In the genomic region with DNA sequence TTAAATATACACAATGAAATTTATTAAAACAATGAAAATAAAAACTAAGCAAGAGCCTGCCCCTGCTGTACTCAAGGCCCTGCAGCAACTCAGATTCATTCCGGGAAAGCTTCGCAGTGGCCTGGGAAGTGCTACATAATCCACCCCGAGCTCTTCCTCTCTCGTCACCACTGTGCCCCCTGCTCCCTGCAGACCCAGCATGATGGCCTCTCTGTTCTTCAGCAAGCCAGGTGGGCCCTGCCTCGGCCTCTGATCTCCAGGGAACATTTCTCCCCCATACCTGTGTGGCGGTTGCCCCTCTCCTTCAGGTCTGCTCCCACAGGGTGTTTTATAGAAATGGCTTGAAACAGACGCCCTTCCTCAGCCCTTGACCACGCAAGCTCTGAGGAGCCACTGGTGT, we compare ENCODE assay signal across 16 cellular contexts. TPM values are rescaled to one million over a fixed set of nuclear protein-coding genes. Genes with fewer than 3 reads are reported as not detected.
DNase-seq lines count a peak whose midpoint lies in the region; ATAC-seq lines count a peak whose summit lies in the region.
"Had no signal": no experiment of that assay in that cellular context is flagged by ENCODE, and none has a peak within 500 bp of the region (broad histone marks: within the 10 kb centered on the region; RNA-seq: fewer than 3 reads in every experiment).

No MANE protein-coding gene starts in this region.

- H3K9me3 Mint-ChIP-seq in stimulated activated effector memory CD8-positive, alpha-beta T cell treated with anti-CD3 and anti-CD28 coated beads, Interleukin-12 subunit alpha, Interleukin-12 subunit beta, amount 100 ng/mL, for 72 hours, result no peaks in the 10 kb centered on the region
- H3K9me3 Mint-ChIP-seq in T-helper 2 cell treated with Interferon-gamma antibody and Interleukin-4, amounts not matched to agents 5 μg/mL and 100 μg/mL, for 36 hours, result no peaks in the 10 kb centered on the region
- H3K9me3 Mint-ChIP-seq: CD8-positive, alpha-beta T cell; GM23338 had no signal

- H3K4me1 Mint-ChIP-seq in stimulated activated effector memory CD8-positive, alpha-beta T cell treated with anti-CD3 and anti-CD28 coated beads, Interleukin-12 subunit alpha, Interleukin-12 subunit beta, amount 100 ng/mL, for 72 hours, result peaks cover 58% of the 10 kb centered on the region
- peaks cover 26% of the 10 kb centered on the region for H3K4me1 Mint-ChIP-seq in T-helper 2 cell treated with Interferon-gamma antibody and Interleukin-4, amounts not matched to agents 5 μg/mL and 100 μg/mL, for 36 hours (ENCODE audit: low read depth)

- peaks cover 65% of the 10 kb centered on the region for H3K36me3 Mint-ChIP-seq in stimulated activated effector memory CD8-positive, alpha-beta T cell treated with anti-CD3 and anti-CD28 coated beads, Interleukin-12 subunit alpha, Interleukin-12 subunit beta, amount 100 ng/mL, for 72 hours
- peaks cover 46% of the 10 kb centered on the region for H3K36me3 Mint-ChIP-seq in T-helper 2 cell treated with Interferon-gamma antibody and Interleukin-4, amounts not matched to agents 5 μg/mL and 100 μg/mL, for 36 hours (ENCODE audit: low read depth)

- no peaks in the 10 kb centered on the region for H3K27me3 Mint-ChIP-seq in T-helper 2 cell treated with Interferon-gamma antibody and Interleukin-4, amounts not matched to agents 5 μg/mL and 100 μg/mL, for 36 hours (ENCODE audit: low read depth)

- no peak for ATAC-seq in stimulated activated effector memory CD8-positive, alpha-beta T cell treated with anti-CD3 and anti-CD28 coated beads, Interleukin-12 subunit alpha, Interleukin-12 subunit beta, amount 100 ng/mL, for 72 hours
- ATAC-seq in GM19328 (IDR thresholded peaks at IDR 0.05; ENCODE audit: unreplicated experiment) (no peak), HG03442 (IDR thresholded peaks at IDR 0.05; ENCODE audit: unreplicated experiment) (no peak)
- ATAC-seq: CD8-positive, alpha-beta T cell; GM23338 had no signal

- peak; percentile 45 for DNase-seq in activated CD8-positive, alpha-beta memory T cell treated with anti-CD3 and anti-CD28 coated beads for 24 hours
- DNase-seq in activated CD8-positive, alpha-beta memory T cell treated with anti-CD3 and anti-CD28 coated beads, Interleukin-2, amount 50 U/mL, for 4 hours, result no peak
- DNase-seq in activated CD8-positive, alpha-beta memory T cell treated with anti-CD3 and anti-CD28 coated beads, Interleukin-2, amount 50 U/mL, for 48 hours, result peak; percentile 33
- peak; percentile 33 for DNase-seq in mesenteric fat pad (ENCODE audit: low spot score)
- DNase-seq in stimulated activated effector memory CD8-positive, alpha-beta T cell treated with anti-CD3 and anti-CD28 coated beads, Interleukin-12 subunit alpha, Interleukin-12 subunit beta, amount 100 ng/mL, for 72 hours (ENCODE audit: low spot score in 2 of 2), result no peak
- DNase-seq in T-helper 2 cell treated with Interferon-gamma antibody and Interleukin-4, amounts not matched to agents 5 μg/mL and 100 μg/mL, for 36 hours (ENCODE audit: low spot score), result no peak
- DNase-seq: CD8-positive, alpha-beta T cell; COR-L47; DMS153; DMS79 treated with DMSO at 0.1 percent for 48 hours; EL; H7 had no signal

- H3K4me3 Mint-ChIP-seq in stimulated activated effector memory CD8-positive, alpha-beta T cell treated with anti-CD3 and anti-CD28 coated beads, Interleukin-12 subunit alpha, Interleukin-12 subunit beta, amount 100 ng/mL, for 72 hours, result no peak overlapping the region
- H3K4me3 Mint-ChIP-seq in T-helper 2 cell treated with Interferon-gamma antibody and Interleukin-4, amounts not matched to agents 5 μg/mL and 100 μg/mL, for 36 hours, result no peak overlapping the region
- H3K4me3 Mint-ChIP-seq: CD14-positive monocyte; CD8-positive, alpha-beta T cell; GM23338 had no signal

- peak overlapping the region; percentile 35 for H3K27ac Mint-ChIP-seq in stimulated activated effector memory CD8-positive, alpha-beta T cell treated with anti-CD3 and anti-CD28 coated beads, Interleukin-12 subunit alpha, Interleukin-12 subunit beta, amount 100 ng/mL, for 72 hours
- no peak overlapping the region for H3K27ac Mint-ChIP-seq in T-helper 2 cell treated with Interferon-gamma antibody and Interleukin-4, amounts not matched to agents 5 μg/mL and 100 μg/mL, for 36 hours
- H3K27ac Mint-ChIP-seq: CD8-positive, alpha-beta T cell; GM23338 had no signal

RNA-seq across cellular contexts. Expression of a gene that starts 10.6 kb away (rescaled TPM):
- 82.4 TPM for total RNA-seq in mesenteric fat pad

Comparison
In these comparisons a context has a peak if more than half of its experiments do, and no peak if none do; other contexts are left out.
1. DNase-seq: peak in activated CD8-positive, alpha-beta memory T cell treated with anti-CD3 and anti-CD28 coated beads for 24 hours (single experiment), activated CD8-positive, alpha-beta memory T cell treated with anti-CD3 and anti-CD28 coated beads, Interleukin-2, amount 50 U/mL, for 48 hours (single experiment) and mesenteric fat pad (single experiment); none in activated CD8-positive, alpha-beta memory T cell treated with anti-CD3 and anti-CD28 coated beads, Interleukin-2, amount 50 U/mL, for 4 hours (single experiment), stimulated activated effector memory CD8-positive, alpha-beta T cell treated with anti-CD3 and anti-CD28 coated beads, Interleukin-12 subunit alpha, Interleukin-12 subunit beta, amount 100 ng/mL, for 72 hours (0 of 2) and T-helper 2 cell treated with Interferon-gamma antibody and Interleukin-4, amounts not matched to agents 5 μg/mL and 100 μg/mL, for 36 hours (single experiment).